17 cellular contexts compared by ENCODE assay signal in the genomic region with DNA sequence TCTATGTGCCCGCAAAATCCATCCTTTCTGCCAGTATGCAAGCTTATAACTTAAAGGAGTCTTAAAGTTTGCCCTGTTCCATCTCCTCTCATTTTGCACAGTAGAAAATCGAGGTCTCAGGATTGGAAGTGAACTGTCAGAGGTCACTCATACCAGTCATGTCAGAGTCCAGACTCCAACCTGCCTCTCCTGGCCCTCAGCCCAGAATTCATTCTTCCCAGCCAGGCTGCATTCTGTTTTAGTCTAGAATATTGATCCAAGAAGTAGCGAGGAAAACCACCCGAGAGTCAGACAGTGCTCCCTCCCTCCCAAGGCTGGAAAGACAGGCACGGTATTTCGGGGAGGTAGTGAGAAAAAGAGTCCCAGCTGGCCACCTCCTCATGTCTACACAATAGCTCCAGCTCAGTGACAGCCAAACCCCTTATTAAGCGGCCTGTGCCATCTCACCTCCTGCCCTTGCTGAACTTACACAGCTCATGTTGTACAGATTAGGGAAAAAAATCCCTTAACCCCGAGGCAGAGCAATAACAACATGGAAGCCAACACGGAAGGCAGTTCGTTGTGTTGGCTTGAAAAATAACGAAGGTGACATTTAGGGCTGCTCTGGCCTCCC.
"Had no signal": no experiment of that assay in that cellular context is flagged by ENCODE, and none has a peak within 500 bp of the region (broad histone marks: within the 10 kb centered on the region; RNA-seq: fewer than 3 reads in every experiment).

No MANE protein-coding gene starts in this region.

- ATAC-seq: activated T-helper 17 cell treated with anti-CD3 and anti-CD28 coated beads, Interleukin-2, amount 50 U/mL, for 72 hours; left colon; psoas muscle; stimulated activated naive CD8-positive, alpha-beta T cell treated with anti-CD3 and anti-CD28 coated beads, Interleukin-15, Interleukin-2, amounts not matched to agents 100 U/mL and 50 U/mL, for 24 hours; T-helper 17 cell had no signal

- H3K9me3 ChIP-seq: adrenal gland, upper lobe of left lung had no signal

- H3K27ac ChIP-seq: adrenal gland, dorsolateral prefrontal cortex, esophagus muscularis mucosa, psoas muscle, upper lobe of left lung had no signal

- H3K9me3 Mint-ChIP-seq: activated B cell treated with CpG ODN at 0.5 μM for 24 hours; activated CD4-positive, alpha-beta T cell treated with anti-CD3 and anti-CD28 coated beads, Interleukin-2, amount 10 ng/mL, durations not matched to agents 24 days and 14 days; activated naive CD4-positive, alpha-beta T cell treated with anti-CD3 and anti-CD28 coated beads for 36 hours; memory B cell; nephron progenitor cell had no signal

- H3K27me3 Mint-ChIP-seq: activated B cell treated with CpG ODN at 0.5 μM for 24 hours; activated CD4-positive, alpha-beta T cell treated with anti-CD3 and anti-CD28 coated beads, Interleukin-2, amount 10 ng/mL, durations not matched to agents 24 days and 14 days; activated T-helper 17 cell treated with anti-CD3 and anti-CD28 coated beads, Interleukin-2, amount 50 U/mL, for 72 hours; memory B cell had no signal

- DNase-seq: activated B cell treated with CpG ODN at 0.5 μM for 24 hours; activated CD4-positive, alpha-beta T cell treated with anti-CD3 and anti-CD28 coated beads, Interleukin-2, amount 10 ng/mL, durations not matched to agents 24 days and 14 days; activated naive CD4-positive, alpha-beta T cell treated with anti-CD3 and anti-CD28 coated beads for 36 hours; adrenal gland; central memory CD4-positive, alpha-beta T cell; left colon; nephron progenitor cell; psoas muscle; stimulated activated CD4-positive, alpha-beta T cell treated with anti-CD3 and anti-CD28 coated beads, Interleukin-4, amount 100 ng/mL, for 1 hour; stimulated activated CD8-positive, alpha-beta memory T cell treated with anti-CD3 and anti-CD28 coated beads, Interleukin-4, amount 100 ng/mL, for 48 hours; stimulated activated naive CD8-positive, alpha-beta T cell treated with anti-CD3 and anti-CD28 coated beads, Interleukin-15, Interleukin-2, amounts not matched to agents 100 U/mL and 50 U/mL, for 24 hours; T-helper 17 cell; upper lobe of left lung had no signal

- H3K4me3 ChIP-seq: adrenal gland, dorsolateral prefrontal cortex, esophagus muscularis mucosa, psoas muscle, upper lobe of left lung had no signal

- H3K4me1 ChIP-seq: adrenal gland, esophagus muscularis mucosa, upper lobe of left lung had no signal

- H3K4me3 Mint-ChIP-seq: activated B cell treated with CpG ODN at 0.5 μM for 24 hours; activated CD4-positive, alpha-beta T cell treated with anti-CD3 and anti-CD28 coated beads, Interleukin-2, amount 10 ng/mL, durations not matched to agents 24 days and 14 days; activated naive CD4-positive, alpha-beta T cell treated with anti-CD3 and anti-CD28 coated beads for 36 hours; activated T-helper 17 cell treated with anti-CD3 and anti-CD28 coated beads, Interleukin-2, amount 50 U/mL, for 72 hours; memory B cell; nephron progenitor cell; T-helper 17 cell had no signal

- H3K27ac Mint-ChIP-seq: activated B cell treated with CpG ODN at 0.5 μM for 24 hours; activated CD4-positive, alpha-beta T cell treated with anti-CD3 and anti-CD28 coated beads, Interleukin-2, amount 10 ng/mL, durations not matched to agents 24 days and 14 days; activated naive CD4-positive, alpha-beta T cell treated with anti-CD3 and anti-CD28 coated beads for 36 hours; activated T-helper 17 cell treated with anti-CD3 and anti-CD28 coated beads, Interleukin-2, amount 50 U/mL, for 72 hours; memory B cell; nephron progenitor cell; T-helper 17 cell had no signal

- H3K27me3 ChIP-seq: adrenal gland, dorsolateral prefrontal cortex, esophagus muscularis mucosa, upper lobe of left lung had no signal

- H3K4me1 Mint-ChIP-seq: activated B cell treated with CpG ODN at 0.5 μM for 24 hours; activated CD4-positive, alpha-beta T cell treated with anti-CD3 and anti-CD28 coated beads, Interleukin-2, amount 10 ng/mL, durations not matched to agents 24 days and 14 days; activated T-helper 17 cell treated with anti-CD3 and anti-CD28 coated beads, Interleukin-2, amount 50 U/mL, for 72 hours; memory B cell had no signal

- H3K36me3 ChIP-seq: adrenal gland, upper lobe of left lung had no signal
